Comparison of ENCODE assay signal across 2 cellular contexts in the genomic region with DNA sequence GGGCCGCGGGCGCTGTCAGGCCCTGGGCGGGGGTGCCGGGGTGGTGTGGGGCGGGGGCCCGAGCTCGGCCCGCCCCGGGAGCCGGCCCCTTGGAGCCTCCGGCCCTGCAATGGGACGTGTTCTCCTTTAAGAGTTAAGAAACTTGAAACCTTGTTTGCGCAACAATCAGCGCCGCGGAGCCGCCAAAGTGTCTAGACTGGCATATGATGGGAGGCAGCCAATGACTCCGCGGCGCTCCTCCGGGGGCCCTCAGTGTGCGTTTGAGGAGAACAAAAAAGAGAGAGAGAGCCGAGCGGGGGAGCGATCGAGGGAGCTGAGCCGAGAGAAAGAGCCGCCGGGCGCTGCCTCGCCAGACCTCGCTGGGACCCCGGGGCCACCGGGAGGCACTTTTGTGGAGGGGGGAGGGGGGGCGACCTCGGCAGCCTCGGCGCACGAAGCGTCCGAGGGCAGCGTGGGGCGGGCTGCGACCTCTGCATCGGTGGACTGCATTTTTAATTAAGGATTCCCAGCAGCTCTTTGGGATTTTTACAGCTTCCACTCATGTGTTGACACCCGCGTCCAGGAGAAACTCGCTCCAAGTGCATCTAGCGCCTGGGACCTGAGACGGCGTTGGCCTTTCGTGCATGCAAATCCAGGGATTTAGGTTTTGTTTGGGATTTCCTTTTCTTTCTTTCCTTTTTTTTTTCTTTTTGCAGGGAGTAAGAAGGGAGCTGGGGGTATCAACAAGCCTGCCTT.
TF ChIP-seq lines count a peak whose summit lies in the region.

A gene (plus strand): TSS at position 202 of the 735 bp plus-strand sequence. CDS start 1,023 bp downstream, outside the sequence.

TF ChIP-seq in HCT116, 20 proteins besides CTCF, POLR2A, EP300 and RAD21:
- TF ChIP-seq TCF7L2 (IDR thresholded peaks at IDR 0.05; ENCODE audit: borderline replicate concordance, extremely low read depth, insufficient read depth, insufficient read length) (peak; percentile 98), YY1 (IDR thresholded peaks at IDR 0.05; ENCODE audit: extremely low read depth, insufficient replicate concordance, low read depth, low read length) (peak; percentile 42), CEBPB (IDR thresholded peaks at IDR 0.05; ENCODE audit: low read depth) (no peak), SIN3A (IDR thresholded peaks at IDR 0.05; ENCODE audit: low read depth) (no peak), CBX3 (IDR thresholded peaks at IDR 0.05; ENCODE audit: low read depth) (no peak), POLR2AphosphoS5 (IDR thresholded peaks at IDR 0.05; ENCODE audit: low read depth, low read length) (peak; percentile 77)
- TF ChIP-seq, protein P1, sequence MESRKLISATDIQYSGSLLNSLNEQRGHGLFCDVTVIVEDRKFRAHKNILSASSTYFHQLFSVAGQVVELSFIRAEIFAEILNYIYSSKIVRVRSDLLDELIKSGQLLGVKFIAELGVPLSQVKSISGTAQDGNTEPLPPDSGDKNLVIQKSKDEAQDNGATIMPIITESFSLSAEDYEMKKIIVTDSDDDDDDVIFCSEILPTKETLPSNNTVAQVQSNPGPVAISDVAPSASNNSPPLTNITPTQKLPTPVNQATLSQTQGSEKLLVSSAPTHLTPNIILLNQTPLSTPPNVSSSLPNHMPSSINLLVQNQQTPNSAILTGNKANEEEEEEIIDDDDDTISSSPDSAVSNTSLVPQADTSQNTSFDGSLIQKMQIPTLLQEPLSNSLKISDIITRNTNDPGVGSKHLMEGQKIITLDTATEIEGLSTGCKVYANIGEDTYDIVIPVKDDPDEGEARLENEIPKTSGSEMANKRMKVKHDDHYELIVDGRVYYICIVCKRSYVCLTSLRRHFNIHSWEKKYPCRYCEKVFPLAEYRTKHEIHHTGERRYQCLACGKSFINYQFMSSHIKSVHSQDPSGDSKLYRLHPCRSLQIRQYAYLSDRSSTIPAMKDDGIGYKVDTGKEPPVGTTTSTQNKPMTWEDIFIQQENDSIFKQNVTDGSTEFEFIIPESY (IDR thresholded peaks at IDR 0.05; ENCODE audit: extremely low read depth, insufficient replicate concordance, low read length) = peak; percentile 5

TF ChIP-seq in K562, 482 proteins besides CTCF, POLR2A, EP300 and RAD21 (continues in another document):
- TF ChIP-seq POLR3A (IDR thresholded peaks at IDR 0.05; ENCODE audit: borderline replicate concordance, extremely low read depth, insufficient read depth, insufficient read length) = no peak
- TF ChIP-seq NCOR1 (IDR thresholded peaks at IDR 0.05) = peak; percentile 86
- TF ChIP-seq, protein P2, sequence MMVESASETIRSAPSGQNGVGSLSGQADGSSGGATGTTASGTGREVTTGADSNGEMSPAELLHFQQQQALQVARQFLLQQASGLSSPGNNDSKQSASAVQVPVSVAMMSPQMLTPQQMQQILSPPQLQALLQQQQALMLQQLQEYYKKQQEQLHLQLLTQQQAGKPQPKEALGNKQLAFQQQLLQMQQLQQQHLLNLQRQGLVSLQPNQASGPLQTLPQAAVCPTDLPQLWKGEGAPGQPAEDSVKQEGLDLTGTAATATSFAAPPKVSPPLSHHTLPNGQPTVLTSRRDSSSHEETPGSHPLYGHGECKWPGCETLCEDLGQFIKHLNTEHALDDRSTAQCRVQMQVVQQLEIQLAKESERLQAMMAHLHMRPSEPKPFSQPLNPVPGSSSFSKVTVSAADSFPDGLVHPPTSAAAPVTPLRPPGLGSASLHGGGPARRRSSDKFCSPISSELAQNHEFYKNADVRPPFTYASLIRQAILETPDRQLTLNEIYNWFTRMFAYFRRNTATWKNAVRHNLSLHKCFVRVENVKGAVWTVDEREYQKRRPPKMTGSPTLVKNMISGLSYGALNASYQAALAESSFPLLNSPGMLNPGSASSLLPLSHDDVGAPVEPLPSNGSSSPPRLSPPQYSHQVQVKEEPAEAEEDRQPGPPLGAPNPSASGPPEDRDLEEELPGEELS (CRISPR knock-in tag; IDR thresholded peaks at IDR 0.05; ENCODE audit: borderline replicate concordance) = no peak
- TF ChIP-seq ZNF707 (CRISPR knock-in tag; conservative IDR thresholded peaks at IDR 0.05) = no peak
- TF ChIP-seq, protein P3, sequence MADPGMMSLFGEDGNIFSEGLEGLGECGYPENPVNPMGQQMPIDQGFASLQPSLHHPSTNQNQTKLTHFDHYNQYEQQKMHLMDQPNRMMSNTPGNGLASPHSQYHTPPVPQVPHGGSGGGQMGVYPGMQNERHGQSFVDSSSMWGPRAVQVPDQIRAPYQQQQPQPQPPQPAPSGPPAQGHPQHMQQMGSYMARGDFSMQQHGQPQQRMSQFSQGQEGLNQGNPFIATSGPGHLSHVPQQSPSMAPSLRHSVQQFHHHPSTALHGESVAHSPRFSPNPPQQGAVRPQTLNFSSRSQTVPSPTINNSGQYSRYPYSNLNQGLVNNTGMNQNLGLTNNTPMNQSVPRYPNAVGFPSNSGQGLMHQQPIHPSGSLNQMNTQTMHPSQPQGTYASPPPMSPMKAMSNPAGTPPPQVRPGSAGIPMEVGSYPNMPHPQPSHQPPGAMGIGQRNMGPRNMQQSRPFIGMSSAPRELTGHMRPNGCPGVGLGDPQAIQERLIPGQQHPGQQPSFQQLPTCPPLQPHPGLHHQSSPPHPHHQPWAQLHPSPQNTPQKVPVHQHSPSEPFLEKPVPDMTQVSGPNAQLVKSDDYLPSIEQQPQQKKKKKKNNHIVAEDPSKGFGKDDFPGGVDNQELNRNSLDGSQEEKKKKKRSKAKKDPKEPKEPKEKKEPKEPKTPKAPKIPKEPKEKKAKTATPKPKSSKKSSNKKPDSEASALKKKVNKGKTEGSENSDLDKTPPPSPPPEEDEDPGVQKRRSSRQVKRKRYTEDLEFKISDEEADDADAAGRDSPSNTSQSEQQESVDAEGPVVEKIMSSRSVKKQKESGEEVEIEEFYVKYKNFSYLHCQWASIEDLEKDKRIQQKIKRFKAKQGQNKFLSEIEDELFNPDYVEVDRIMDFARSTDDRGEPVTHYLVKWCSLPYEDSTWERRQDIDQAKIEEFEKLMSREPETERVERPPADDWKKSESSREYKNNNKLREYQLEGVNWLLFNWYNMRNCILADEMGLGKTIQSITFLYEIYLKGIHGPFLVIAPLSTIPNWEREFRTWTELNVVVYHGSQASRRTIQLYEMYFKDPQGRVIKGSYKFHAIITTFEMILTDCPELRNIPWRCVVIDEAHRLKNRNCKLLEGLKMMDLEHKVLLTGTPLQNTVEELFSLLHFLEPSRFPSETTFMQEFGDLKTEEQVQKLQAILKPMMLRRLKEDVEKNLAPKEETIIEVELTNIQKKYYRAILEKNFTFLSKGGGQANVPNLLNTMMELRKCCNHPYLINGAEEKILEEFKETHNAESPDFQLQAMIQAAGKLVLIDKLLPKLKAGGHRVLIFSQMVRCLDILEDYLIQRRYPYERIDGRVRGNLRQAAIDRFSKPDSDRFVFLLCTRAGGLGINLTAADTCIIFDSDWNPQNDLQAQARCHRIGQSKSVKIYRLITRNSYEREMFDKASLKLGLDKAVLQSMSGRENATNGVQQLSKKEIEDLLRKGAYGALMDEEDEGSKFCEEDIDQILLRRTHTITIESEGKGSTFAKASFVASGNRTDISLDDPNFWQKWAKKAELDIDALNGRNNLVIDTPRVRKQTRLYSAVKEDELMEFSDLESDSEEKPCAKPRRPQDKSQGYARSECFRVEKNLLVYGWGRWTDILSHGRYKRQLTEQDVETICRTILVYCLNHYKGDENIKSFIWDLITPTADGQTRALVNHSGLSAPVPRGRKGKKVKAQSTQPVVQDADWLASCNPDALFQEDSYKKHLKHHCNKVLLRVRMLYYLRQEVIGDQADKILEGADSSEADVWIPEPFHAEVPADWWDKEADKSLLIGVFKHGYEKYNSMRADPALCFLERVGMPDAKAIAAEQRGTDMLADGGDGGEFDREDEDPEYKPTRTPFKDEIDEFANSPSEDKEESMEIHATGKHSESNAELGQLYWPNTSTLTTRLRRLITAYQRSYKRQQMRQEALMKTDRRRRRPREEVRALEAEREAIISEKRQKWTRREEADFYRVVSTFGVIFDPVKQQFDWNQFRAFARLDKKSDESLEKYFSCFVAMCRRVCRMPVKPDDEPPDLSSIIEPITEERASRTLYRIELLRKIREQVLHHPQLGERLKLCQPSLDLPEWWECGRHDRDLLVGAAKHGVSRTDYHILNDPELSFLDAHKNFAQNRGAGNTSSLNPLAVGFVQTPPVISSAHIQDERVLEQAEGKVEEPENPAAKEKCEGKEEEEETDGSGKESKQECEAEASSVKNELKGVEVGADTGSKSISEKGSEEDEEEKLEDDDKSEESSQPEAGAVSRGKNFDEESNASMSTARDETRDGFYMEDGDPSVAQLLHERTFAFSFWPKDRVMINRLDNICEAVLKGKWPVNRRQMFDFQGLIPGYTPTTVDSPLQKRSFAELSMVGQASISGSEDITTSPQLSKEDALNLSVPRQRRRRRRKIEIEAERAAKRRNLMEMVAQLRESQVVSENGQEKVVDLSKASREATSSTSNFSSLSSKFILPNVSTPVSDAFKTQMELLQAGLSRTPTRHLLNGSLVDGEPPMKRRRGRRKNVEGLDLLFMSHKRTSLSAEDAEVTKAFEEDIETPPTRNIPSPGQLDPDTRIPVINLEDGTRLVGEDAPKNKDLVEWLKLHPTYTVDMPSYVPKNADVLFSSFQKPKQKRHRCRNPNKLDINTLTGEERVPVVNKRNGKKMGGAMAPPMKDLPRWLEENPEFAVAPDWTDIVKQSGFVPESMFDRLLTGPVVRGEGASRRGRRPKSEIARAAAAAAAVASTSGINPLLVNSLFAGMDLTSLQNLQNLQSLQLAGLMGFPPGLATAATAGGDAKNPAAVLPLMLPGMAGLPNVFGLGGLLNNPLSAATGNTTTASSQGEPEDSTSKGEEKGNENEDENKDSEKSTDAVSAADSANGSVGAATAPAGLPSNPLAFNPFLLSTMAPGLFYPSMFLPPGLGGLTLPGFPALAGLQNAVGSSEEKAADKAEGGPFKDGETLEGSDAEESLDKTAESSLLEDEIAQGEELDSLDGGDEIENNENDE (IDR thresholded peaks at IDR 0.05; ENCODE audit: low read depth, low read length) = no peak
- TF ChIP-seq MYBL2 (IDR thresholded peaks at IDR 0.05; ENCODE audit: low read depth) = no peak
- no peak for TF ChIP-seq MYBL2 (CRISPR knock-in tag; IDR thresholded peaks at IDR 0.05; ENCODE audit: borderline replicate concordance)
- no peak for TF ChIP-seq SMARCE1 (IDR thresholded peaks at IDR 0.05)
- TF ChIP-seq CEBPB (tag; IDR thresholded peaks at IDR 0.05) = peak; percentile 99
- no peak for TF ChIP-seq SAFB2 (IDR thresholded peaks at IDR 0.05; ENCODE audit: borderline replicate concordance, low read depth, low read length, severe bottlenecking)
- TF ChIP-seq ZNF354B (CRISPR knock-in tag; IDR thresholded peaks at IDR 0.05) = no peak
- TF ChIP-seq, protein P4, sequence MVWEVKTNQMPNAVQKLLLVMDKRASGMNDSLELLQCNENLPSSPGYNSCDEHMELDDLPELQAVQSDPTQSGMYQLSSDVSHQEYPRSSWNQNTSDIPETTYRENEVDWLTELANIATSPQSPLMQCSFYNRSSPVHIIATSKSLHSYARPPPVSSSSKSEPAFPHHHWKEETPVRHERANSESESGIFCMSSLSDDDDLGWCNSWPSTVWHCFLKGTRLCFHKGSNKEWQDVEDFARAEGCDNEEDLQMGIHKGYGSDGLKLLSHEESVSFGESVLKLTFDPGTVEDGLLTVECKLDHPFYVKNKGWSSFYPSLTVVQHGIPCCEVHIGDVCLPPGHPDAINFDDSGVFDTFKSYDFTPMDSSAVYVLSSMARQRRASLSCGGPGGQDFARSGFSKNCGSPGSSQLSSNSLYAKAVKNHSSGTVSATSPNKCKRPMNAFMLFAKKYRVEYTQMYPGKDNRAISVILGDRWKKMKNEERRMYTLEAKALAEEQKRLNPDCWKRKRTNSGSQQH (CRISPR knock-in tag; IDR thresholded peaks at IDR 0.05) = no peak
